2 cellular contexts compared by ENCODE assay signal in genomic region chr15:75651810-75652543, GRCh38.
TF ChIP-seq lines count a peak whose summit lies in the region.

No MANE protein-coding gene starts in this region.

TF ChIP-seq in SK-N-SH, 30 proteins besides CTCF, POLR2A, EP300 and RAD21 (continued from another document):
- TF ChIP-seq, protein P1, sequence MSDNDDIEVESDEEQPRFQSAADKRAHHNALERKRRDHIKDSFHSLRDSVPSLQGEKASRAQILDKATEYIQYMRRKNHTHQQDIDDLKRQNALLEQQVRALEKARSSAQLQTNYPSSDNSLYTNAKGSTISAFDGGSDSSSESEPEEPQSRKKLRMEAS (IDR thresholded peaks at IDR 0.05; ENCODE audit: low read depth) = no peak
- TF ChIP-seq FOXJ3 (CRISPR knock-in tag; IDR thresholded peaks at IDR 0.05) = no peak
- no peak for TF ChIP-seq RCOR1 (IDR thresholded peaks at IDR 0.05; ENCODE audit: low read length)

TF ChIP-seq in SK-N-SH treated with all-trans-retinoic acid at 6 μM for 48 hours, 23 proteins besides CTCF, POLR2A, EP300 and RAD21 (continued from another document):
- TF ChIP-seq TSHZ2 (CRISPR knock-in tag; IDR thresholded peaks at IDR 0.05) = no peak
- TF ChIP-seq GLIS3 (CRISPR knock-in tag; IDR thresholded peaks at IDR 0.05) = no peak
- TF ChIP-seq POU6F1 (CRISPR knock-in tag; IDR thresholded peaks at IDR 0.05; ENCODE audit: borderline replicate concordance, low read depth) = no peak
- no peak for TF ChIP-seq TOX (CRISPR knock-in tag; IDR thresholded peaks at IDR 0.05; ENCODE audit: borderline replicate concordance)
- no peak for TF ChIP-seq PATZ1 (CRISPR knock-in tag; IDR thresholded peaks at IDR 0.05; ENCODE audit: borderline replicate concordance)
- no peak for TF ChIP-seq TCF4 (CRISPR knock-in tag; IDR thresholded peaks at IDR 0.05; ENCODE audit: borderline replicate concordance)
- TF ChIP-seq PPARA (CRISPR knock-in tag; IDR thresholded peaks at IDR 0.05; ENCODE audit: borderline replicate concordance) = no peak
- no peak for TF ChIP-seq ISL1 (CRISPR knock-in tag; IDR thresholded peaks at IDR 0.05)
- no peak for TF ChIP-seq ZC3H10 (CRISPR knock-in tag; IDR thresholded peaks at IDR 0.05)
- TF ChIP-seq CSDC2 (CRISPR knock-in tag; IDR thresholded peaks at IDR 0.05) = no peak
- TF ChIP-seq ARNTL (CRISPR knock-in tag; IDR thresholded peaks at IDR 0.05; ENCODE audit: borderline replicate concordance, low read depth) = no peak
- TF ChIP-seq CSRNP3 (CRISPR knock-in tag; IDR thresholded peaks at IDR 0.05) = no peak
- no peak for TF ChIP-seq ZNF565 (CRISPR knock-in tag; conservative IDR thresholded peaks at IDR 0.05; ENCODE audit: low read depth)
- no peak for TF ChIP-seq SNAI2 (CRISPR knock-in tag; IDR thresholded peaks at IDR 0.05)
- TF ChIP-seq ESRRG (CRISPR knock-in tag; IDR thresholded peaks at IDR 0.05) = no peak
- TF ChIP-seq, protein P2, sequence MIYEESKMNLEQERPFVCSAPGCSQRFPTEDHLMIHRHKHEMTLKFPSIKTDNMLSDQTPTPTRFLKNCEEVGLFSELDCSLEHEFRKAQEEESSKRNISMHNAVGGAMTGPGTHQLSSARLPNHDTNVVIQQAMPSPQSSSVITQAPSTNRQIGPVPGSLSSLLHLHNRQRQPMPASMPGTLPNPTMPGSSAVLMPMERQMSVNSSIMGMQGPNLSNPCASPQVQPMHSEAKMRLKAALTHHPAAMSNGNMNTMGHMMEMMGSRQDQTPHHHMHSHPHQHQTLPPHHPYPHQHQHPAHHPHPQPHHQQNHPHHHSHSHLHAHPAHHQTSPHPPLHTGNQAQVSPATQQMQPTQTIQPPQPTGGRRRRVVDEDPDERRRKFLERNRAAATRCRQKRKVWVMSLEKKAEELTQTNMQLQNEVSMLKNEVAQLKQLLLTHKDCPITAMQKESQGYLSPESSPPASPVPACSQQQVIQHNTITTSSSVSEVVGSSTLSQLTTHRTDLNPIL (CRISPR knock-in tag; IDR thresholded peaks at IDR 0.05; ENCODE audit: low read depth) = no peak
